ENCODE assay signal across 1 cellular context in genomic region chr11:61955031-61955415, GRCh38.
TF ChIP-seq lines count a peak whose summit lies in the region.

No MANE protein-coding gene starts in this region.

TF ChIP-seq in HepG2, 621 proteins besides CTCF, POLR2A, EP300 and RAD21 (continued from another document):
- peak; percentile 39; the same call in 1 of the 2 replicates for TF ChIP-seq ELF3 (CRISPR knock-in tag; IDR thresholded peaks at IDR 0.05)
